In genomic region chr5:176235155-176235554, GRCh38 we compare ENCODE assay signal across 8 cellular contexts. TPM values are rescaled to one million over a fixed set of nuclear protein-coding genes. Genes with fewer than 3 reads are reported as not detected.
DNase-seq lines count a peak whose midpoint lies in the region; ATAC-seq, FAIRE-seq and TF ChIP-seq lines count a peak whose summit lies in the region.
"Not testable (repeated sequence)": the region's sequence is repeated elsewhere in the genome, so short reads cannot be mapped to it uniquely, and the experiment has no call there.

No MANE protein-coding gene starts in this region.

- TF ChIP-seq POLR2A in H1 (IDR thresholded peaks at IDR 0.05; ENCODE audit: control extremely low read depth in 1 of 2, low read depth in 2 of 2, low read length in 2 of 2); HepG2 (IDR thresholded peaks at IDR 0.05; ENCODE audit: insufficient read depth in 1 of 2, low read depth in 2 of 2, low read length in 2 of 2): not testable (repeated sequence)

- H3K27me3 ChIP-seq in H1 (replicated peaks in 1 of 4; ENCODE audit: control insufficient read depth in 3 of 4, extremely low read depth in 1 of 4, insufficient read depth in 3 of 4, low read length in 3 of 4); HepG2 (ENCODE audit: control insufficient read depth in 1 of 2, insufficient read depth in 2 of 2, low read length in 2 of 2): not testable (repeated sequence)

- FAIRE-seq in H1 (lab: Jason Lieb, UNC) = not testable (repeated sequence)
- FAIRE-seq in HepG2 (lab: Jason Lieb, UNC) = peak; percentile 71

- TF ChIP-seq CTCF in H1 (IDR thresholded peaks at IDR 0.05; ENCODE audit: control extremely low read depth in 1 of 3, insufficient read depth in 1 of 3, low read depth in 1 of 3, low read length in 3 of 3) = peak in 2 of 3 experiments; percentile 24 to 34; a peak in 2 of 4 replicates
- peak; percentile 70 for TF ChIP-seq CTCF in HepG2 (CRISPR knock-in tag; IDR thresholded peaks at IDR 0.05)

- not testable (repeated sequence) for H3K18ac ChIP-seq in H1 (ENCODE audit: extremely low read depth, low read length)

- H3K4ac ChIP-seq in H1 (replicated peaks; ENCODE audit: insufficient read length, low read depth, low read length) = not testable (repeated sequence)

- H2AK5ac ChIP-seq in H1 (ENCODE audit: low read depth, low read length) = not testable (repeated sequence)

- H3K79me2 ChIP-seq in H1 (ENCODE audit: control insufficient read depth in 1 of 2, insufficient read depth in 2 of 2, low read length in 2 of 2); HepG2 (ENCODE audit: insufficient read depth, low read length): not testable (repeated sequence)

- ATAC-seq in GM21717 (IDR thresholded peaks at IDR 0.05; ENCODE audit: unreplicated experiment) (peak; percentile 46), HepG2 (peak; percentile 81)

- POLR2A ChIA-PET in H1 (lab: Charles Lee; ENCODE audit: partially characterized antibody); HepG2 (lab: Yijun Ruan, JAX): not testable (repeated sequence)

- not testable (repeated sequence) for H3K27ac ChIP-seq in H1 (ENCODE audit: low read depth, low read length); HepG2 (ENCODE audit: extremely low read length, insufficient read depth, low read length)

- not testable (repeated sequence) for H4K8ac ChIP-seq in H1 (ENCODE audit: extremely low read depth, insufficient read depth, low read length)

- BruUV-seq in HepG2 (replicated peaks; lab: Mats Ljungman, UMichigan) = not testable (repeated sequence)

- H2BK5ac ChIP-seq in H1 (ENCODE audit: low read depth, low read length) = not testable (repeated sequence)

- H3K79me1 ChIP-seq in H1 (ENCODE audit: low read depth, low read length) = not testable (repeated sequence)

- H3K14ac ChIP-seq in H1 (ENCODE audit: insufficient read length) = not testable (repeated sequence)

- not testable (repeated sequence) for H4K5ac ChIP-seq in H1 (ENCODE audit: insufficient read length, low read depth, low read length)

- peak; percentile 78 for DNase-seq in DMS 273 (lab: John Stamatoyannopoulos, UW; ENCODE audit: unreplicated experiment)
- DNase-seq in LoVo (ENCODE audit: low spot score) = peak; percentile 59
- peak; percentile 83 for DNase-seq in OCI-M1 (lab: John Stamatoyannopoulos, UW)
- peak; percentile 60 for DNase-seq in activated CD8-positive, alpha-beta memory T cell treated with anti-CD3 and anti-CD28 coated beads for 24 hours
- DNase-seq in H1 (ENCODE audit: low read depth in 1 of 2, low spot score in 2 of 2) = not testable (repeated sequence)
- peak; percentile 54 for DNase-seq in HepG2 (ENCODE audit: low spot score)
- peak; percentile 24 for DNase-seq in stimulated activated CD4-positive, alpha-beta T cell treated with anti-CD3 and anti-CD28 coated beads, Interleukin-2, amount 100 ng/mL, for 4 hours (ENCODE audit: low read depth)

- not testable (repeated sequence) for H3K9ac ChIP-seq in H1 (replicated peaks in 1 of 4; ENCODE audit: extremely low read depth in 1 of 4, low read depth in 3 of 4, low read length in 3 of 4); HepG2 (ENCODE audit: insufficient read depth, low read depth, low read length)

- CTCF ChIA-PET in H1 (lab: Charles Lee; ENCODE audit: partially characterized antibody) = interaction anchor here (1.3 kb wide), 1 partner anchor 171 kb away, joined by 4 read pairs; no protein-coding TSS in a partner anchor
- CTCF ChIA-PET in HepG2 (lab: Yijun Ruan, JAX; ENCODE audit: low intra/inter-chr PET ratio, low total read pairs) = not testable (repeated sequence)

- not testable (repeated sequence) for H3K23ac ChIP-seq in H1 (ENCODE audit: insufficient read length)

- H3K4me2 ChIP-seq in H1 (ENCODE audit: insufficient read depth in 1 of 2, low read depth in 2 of 2, low read length in 2 of 2); HepG2 (ENCODE audit: low read depth, low read length): not testable (repeated sequence)

- not testable (repeated sequence) for TF ChIP-seq EP300 in H1 (IDR thresholded peaks at IDR 0.05; ENCODE audit: borderline replicate concordance in 1 of 2, low read depth in 2 of 2, low read length in 2 of 2); HepG2 (IDR thresholded peaks at IDR 0.05; ENCODE audit: low read depth in 2 of 2, low read length in 2 of 2); HepG2 (CRISPR knock-in tag; IDR thresholded peaks at IDR 0.05; ENCODE audit: borderline replicate concordance)

- TF ChIP-seq RAD21 in H1 (IDR thresholded peaks at IDR 0.05 in 1 of 2, conservative IDR thresholded peaks at IDR 0.05 in 1 of 2; ENCODE audit: low read depth in 2 of 2, low read length in 2 of 2) (peak; percentile 34 to 45; a peak in 2 of 4 replicates), HepG2 (CRISPR knock-in tag; IDR thresholded peaks at IDR 0.05) (0 out of 2 replicates have a peak, but pooled peaks have one; percentile 24)

- 19% methylated on average over 1 of the region's 1 CpG; no CpG with 5 or more reads in 1 of the 2 experiments for WGBS in H1 (ENCODE audit: extremely low coverage in 1 of 2, insufficient coverage in 1 of 2, insufficient read length in 1 of 2, insufficient replicate concordance in 2 of 2, low coverage in 1 of 2, low lambda C conversion rate in 2 of 2, missing lambda C conversion rate in 1 of 2), 2 experiments
- WGBS in HepG2 (ENCODE audit: low lambda C conversion rate) = 0% methylated on average over 1 of the region's 1 CpG

- not testable (repeated sequence) for H2BK120ac ChIP-seq in H1 (replicated peaks; ENCODE audit: low read depth, low read length)

- not testable (repeated sequence) for H4K20me1 ChIP-seq in H1 (replicated peaks in 1 of 2; ENCODE audit: control insufficient read depth in 1 of 2, insufficient read depth in 2 of 2, low read length in 2 of 2); HepG2 (ENCODE audit: insufficient read depth, low read length)

- not testable (repeated sequence) for H3K36me3 ChIP-seq in H1 (ENCODE audit: control insufficient read depth in 2 of 4, insufficient read depth in 4 of 4, low read length in 3 of 4); HepG2 (replicated peaks in 1 of 2; ENCODE audit: control insufficient read depth in 1 of 2, insufficient read depth in 2 of 2, low read length in 2 of 2)

- not testable (repeated sequence) for H3K4me1 ChIP-seq in H1 (replicated peaks in 1 of 4; ENCODE audit: control insufficient read depth in 3 of 4, insufficient read depth in 4 of 4, low read length in 3 of 4); HepG2 (ENCODE audit: insufficient read depth, low read length)

- intact Hi-C loops in HepG2 (cut with micrococcal nuclease; ENCODE audit: unreplicated experiment) = not testable (repeated sequence)

- H2BK15ac ChIP-seq in H1 (ENCODE audit: low read length) = not testable (repeated sequence)

- peak overlapping the region; percentile 92; the same call in 1 of the 2 replicates for H2AFZ ChIP-seq in H1 (ENCODE audit: low read length)
- H2AFZ ChIP-seq in HepG2 (ENCODE audit: low read length) = not testable (repeated sequence)

- not testable (repeated sequence) for H3K23me2 ChIP-seq in H1 (ENCODE audit: low read depth, low read length)

- not testable (repeated sequence) for H3K56ac ChIP-seq in H1 (replicated peaks; ENCODE audit: insufficient read length, low read depth, low read length)

- not testable (repeated sequence) for H3K4me3 ChIP-seq in H1 (ENCODE audit: extremely low read depth in 1 of 4, insufficient read depth in 2 of 4, low read depth in 3 of 4, low read length in 4 of 4); HepG2 (replicated peaks in 1 of 3; ENCODE audit: insufficient read depth in 1 of 3, low read depth in 2 of 3, low read length in 3 of 3)

- not testable (repeated sequence) for H2BK12ac ChIP-seq in H1 (ENCODE audit: low read depth, low read length)

- H3K9me3 ChIP-seq in H1 (ENCODE audit: insufficient read depth in 2 of 2, low read depth in 1 of 2, low read length in 1 of 2); HepG2 (ENCODE audit: low read length): not testable (repeated sequence)

- H2BK20ac ChIP-seq in H1 (ENCODE audit: low read length) = not testable (repeated sequence)

- in situ Hi-C loops in HepG2 (cut with HindIII; ENCODE audit: extremely low pct_ligation_motif_present, low pct_unique_long_range_greater_than_20kb) = not testable (repeated sequence)

- not testable (repeated sequence) for H4K91ac ChIP-seq in H1 (replicated peaks; ENCODE audit: insufficient read length, low read length)

RNA-seq across cellular contexts. Expression of gene SIMC1, which starts 3.1 kb away (rescaled TPM):
- 16.6 and 21.2 TPM in 2 replicates for total RNA-seq in H1 (2021; fragmentation: NEBNext Ultra II Directional; extraction: Animal tissue kit (Norgen Biotek cat#: 25700))
- polyA plus RNA-seq in H1 (2011; rRNA removed) (11.3 and 12.3 TPM in 2 replicates), HepG2 (2011; rRNA removed) (5.3 and 5.4 TPM in 2 replicates)
- 8.2 TPM for polyA plus RNA-seq in H1 (2011; cell fraction: cytosol; rRNA removed)
- 16.6 TPM for polyA plus RNA-seq in H1 (2011; cell fraction: nucleus; rRNA removed)
- 12.7 to 16.1 TPM (median 12.9 TPM) in 4 replicates for polyA plus RNA-seq in H1 (2012, experiment 1 of 2)
- polyA plus RNA-seq in H1 (2012, experiment 2 of 2) = 4.4 TPM
- 10.2 TPM for polyA plus RNA-seq in H1 (2013, experiment 1 of 2)
- 10.0 TPM for polyA plus RNA-seq in H1 (2013, experiment 2 of 2)
- polyA minus RNA-seq in H1 (2011; rRNA and poly(A)+ RNA removed) = 27.2 and 29.8 TPM in 2 replicates
- polyA minus RNA-seq in H1 (2011; cell fraction: cytosol; rRNA and poly(A)+ RNA removed) = 9.6 TPM
- polyA minus RNA-seq in H1 (2011; cell fraction: nucleus; rRNA and poly(A)+ RNA removed) = 34.2 TPM
- total RNA-seq in HepG2 (2016; rRNA removed; fragmentation: Illumina TruSeq; extraction: Trizol) = 6.8 and 7.7 TPM in 2 replicates
- total RNA-seq in HepG2 (2016; cell fraction: cytosol; rRNA removed; fragmentation: Illumina TruSeq; extraction: Trizol; ENCODE audit: low read depth) = 4.6 and 5.9 TPM in 2 replicates
- total RNA-seq in HepG2 (2016; cell fraction: insoluble cytoplasmic fraction; rRNA removed; fragmentation: Illumina TruSeq; extraction: Trizol) = 6.7 and 7.6 TPM in 2 replicates
- 9.4 and 10.6 TPM in 2 replicates for total RNA-seq in HepG2 (2016; cell fraction: membrane; rRNA removed; fragmentation: Illumina TruSeq; extraction: Trizol)
- total RNA-seq in HepG2 (2016; cell fraction: nucleus; rRNA removed; fragmentation: Illumina TruSeq; extraction: Trizol) = 7.5 and 9.0 TPM in 2 replicates
- 3.8 and 5.1 TPM in 2 replicates for polyA plus RNA-seq in HepG2 (2011; cell fraction: cytosol; rRNA removed)
- 9.7 and 10.1 TPM in 2 replicates for polyA plus RNA-seq in HepG2 (2011; cell fraction: nucleus; rRNA removed)
- 9.2 and 9.7 TPM in 2 replicates for polyA plus RNA-seq in HepG2 (2012)
- polyA plus RNA-seq in HepG2 (2016; cell fraction: cytosol; fragmentation: Illumina TruSeq; extraction: Trizol; ENCODE audit: low read depth) = 3.7 and 3.8 TPM in 2 replicates
- 12.1 and 14.7 TPM in 2 replicates for polyA plus RNA-seq in HepG2 (2016; cell fraction: insoluble cytoplasmic fraction; fragmentation: Illumina TruSeq; extraction: Trizol; ENCODE audit: low read depth)
- 8.2 and 10.3 TPM in 2 replicates for polyA plus RNA-seq in HepG2 (2016; cell fraction: membrane; fragmentation: Illumina TruSeq; extraction: Trizol; ENCODE audit: low read depth)
- 12.7 and 15.4 TPM in 2 replicates for polyA plus RNA-seq in HepG2 (2016; cell fraction: nucleus; fragmentation: Illumina TruSeq; extraction: Trizol; ENCODE audit: insufficient read depth, low read depth)
- 6.7 and 8.7 TPM in 2 replicates for polyA minus RNA-seq in HepG2 (2011; rRNA and poly(A)+ RNA removed; ENCODE audit: low replicate concordance)
- polyA minus RNA-seq in HepG2 (2011; cell fraction: cytosol; rRNA and poly(A)+ RNA removed) = 5.5 and 7.4 TPM in 2 replicates
- polyA minus RNA-seq in HepG2 (2011; cell fraction: nucleus; rRNA and poly(A)+ RNA removed) = 12.1 and 14.9 TPM in 2 replicates
